Comparison of ENCODE assay signal across 3 cellular contexts in genomic region chr3:28212681-28213080, GRCh38.
TF ChIP-seq lines count a peak whose summit lies in the region.

No MANE protein-coding gene starts in this region.

TF ChIP-seq in A549, 52 proteins besides CTCF, POLR2A, EP300 and RAD21:
- no peak for TF ChIP-seq MAZ (IDR thresholded peaks at IDR 0.05; ENCODE audit: borderline replicate concordance, low read depth, low read length)
- peak; percentile 83 for TF ChIP-seq MAFK (IDR thresholded peaks at IDR 0.05; ENCODE audit: partially characterized antibody)

TF ChIP-seq in K562, 482 proteins besides CTCF, POLR2A, EP300 and RAD21:
- peak; percentile 63; the same call in 1 of the 2 replicates for TF ChIP-seq NFE2L1 (tag; IDR thresholded peaks at IDR 0.05; ENCODE audit: borderline replicate concordance, low read depth)
- TF ChIP-seq MAFF (IDR thresholded peaks at IDR 0.05; ENCODE audit: low read length) = peak; percentile 50; the same call in 1 of the 2 replicates
- peak; percentile 72 for TF ChIP-seq MAFG (tag; conservative IDR thresholded peaks at IDR 0.05)
- no peak for TF ChIP-seq HDAC1 (IDR thresholded peaks at IDR 0.05)
- TF ChIP-seq PCBP2 (IDR thresholded peaks at IDR 0.05; ENCODE audit: low read depth, low read length, poor library complexity, severe bottlenecking) = no peak
- TF ChIP-seq ZNF316 (IDR thresholded peaks at IDR 0.05) = peak; percentile 92
- TF ChIP-seq NFE2 (IDR thresholded peaks at IDR 0.05; ENCODE audit: low read depth) = peak; percentile 32; the same call in 1 of the 2 replicates
- peak; percentile 45; the same call in 1 of the 2 replicates for TF ChIP-seq MAFK (IDR thresholded peaks at IDR 0.05; ENCODE audit: low read length)
- TF ChIP-seq, protein P1, sequence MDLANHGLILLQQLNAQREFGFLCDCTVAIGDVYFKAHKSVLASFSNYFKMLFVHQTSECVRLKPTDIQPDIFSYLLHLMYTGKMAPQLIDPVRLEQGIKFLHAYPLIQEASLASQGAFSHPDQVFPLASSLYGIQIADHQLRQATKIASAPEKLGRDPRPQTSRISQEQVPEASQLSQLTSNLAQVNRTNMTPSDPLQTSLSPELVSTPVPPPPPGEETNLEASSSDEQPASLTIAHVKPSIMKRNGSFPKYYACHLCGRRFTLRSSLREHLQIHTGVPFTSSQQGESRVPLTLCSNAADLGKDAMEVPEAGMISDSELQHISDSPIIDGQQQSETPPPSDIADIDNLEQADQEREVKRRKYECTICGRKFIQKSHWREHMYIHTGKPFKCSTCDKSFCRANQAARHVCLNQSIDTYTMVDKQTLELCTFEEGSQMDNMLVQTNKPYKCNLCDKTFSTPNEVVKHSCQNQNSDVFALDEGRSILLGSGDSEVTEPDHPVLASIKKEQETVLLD (IDR thresholded peaks at IDR 0.05) = no peak
- peak; percentile 65 for TF ChIP-seq C11orf30 (IDR thresholded peaks at IDR 0.05; ENCODE audit: low read depth)

TF ChIP-seq in SK-N-SH, 30 proteins besides CTCF, POLR2A, EP300 and RAD21:
- TF ChIP-seq IRF3 (IDR thresholded peaks at IDR 0.05; ENCODE audit: low read depth, low read length) (no peak), PBX3 (IDR thresholded peaks at IDR 0.05) (no peak), EZH2phosphoT487 (IDR thresholded peaks at IDR 0.05; ENCODE audit: borderline replicate concordance, low read depth) (no peak), NRF1 (IDR thresholded peaks at IDR 0.05; ENCODE audit: low read depth, low read length) (no peak), YY1 (IDR thresholded peaks at IDR 0.05; ENCODE audit: low read depth) (no peak), TAF1 (IDR thresholded peaks at IDR 0.05; ENCODE audit: borderline replicate concordance, low read depth, low read length) (no peak), CHD2 (IDR thresholded peaks at IDR 0.05; ENCODE audit: low read length, partially characterized antibody) (no peak)
